Comparison of ENCODE assay signal across 14 cellular contexts in genomic region chr9:79184821-79185220, GRCh38.
"Had no signal": no experiment of that assay in that cellular context is flagged by ENCODE, and none has a peak within 500 bp of the region (broad histone marks: within the 10 kb centered on the region; RNA-seq: fewer than 3 reads in every experiment).

No MANE protein-coding gene starts in this region.

- ATAC-seq: activated CD8-positive, alpha-beta T cell treated with anti-CD3 and anti-CD28 coated beads, Interleukin-2, amount 10 ng/mL, durations not matched to agents 7 days and 5 days; activated naive CD8-positive, alpha-beta T cell treated with anti-CD3 and anti-CD28 coated beads, Interleukin-2, amount 50 U/mL, for 24 hours; activated T-cell treated with anti-CD3 and anti-CD28 coated beads, Interleukin-2, amount 50 U/mL, for 4 hours; naive thymus-derived CD4-positive, alpha-beta T cell had no signal

- H3K9ac ChIP-seq: neural progenitor cell had no signal

- H3K27me3 ChIP-seq: ascending aorta, breast epithelium, neural progenitor cell, thyroid gland had no signal

- H2AFZ ChIP-seq: neural progenitor cell had no signal

- H3K27ac ChIP-seq: ascending aorta, breast epithelium, coronary artery, neural progenitor cell, thyroid gland had no signal

- H3K36me3 ChIP-seq: ascending aorta, breast epithelium, neural progenitor cell, thyroid gland had no signal

- H3K4me2 ChIP-seq: neural progenitor cell had no signal

- H3K4me1 ChIP-seq: ascending aorta, breast epithelium, thyroid gland had no signal

- H3K4me3 ChIP-seq: ascending aorta, breast epithelium, coronary artery, neural progenitor cell, thyroid gland had no signal

- H3K9me3 ChIP-seq: ascending aorta, breast epithelium, thyroid gland had no signal

- DNase-seq: activated CD4-positive, alpha-beta T cell treated with anti-CD3 and anti-CD28 coated beads, Interleukin-2, amount 10 ng/mL, durations not matched to agents 7 days and 5 days; activated CD8-positive, alpha-beta T cell treated with anti-CD3 and anti-CD28 coated beads, Interleukin-2, amount 10 ng/mL, durations not matched to agents 7 days and 5 days; activated effector memory CD4-positive, alpha-beta T cell treated with Interleukin-2 at 50 U/mL for 16 hours; activated naive CD4-positive, alpha-beta T cell treated with anti-CD3 and anti-CD28 coated beads, Interleukin-2, amount 10 ng/mL, durations not matched to agents 7 days and 5 days; activated naive CD8-positive, alpha-beta T cell treated with anti-CD3 and anti-CD28 coated beads, Interleukin-2, amount 50 U/mL, for 24 hours; activated T-cell treated with anti-CD3 and anti-CD28 coated beads, Interleukin-2, amount 50 U/mL, for 4 hours; naive thymus-derived CD4-positive, alpha-beta T cell; stimulated activated naive CD4-positive, alpha-beta T cell treated with Interleukin-2 at 50 U/mL for 16 hours; T1000; thyroid gland had no signal
